28 cellular contexts compared by ENCODE assay signal in genomic region chr5:151258771-151259170, GRCh38. TPM values are rescaled to one million over a fixed set of nuclear protein-coding genes. Genes with fewer than 3 reads are reported as not detected.
DNase-seq lines count a peak whose midpoint lies in the region; ATAC-seq, FAIRE-seq and TF ChIP-seq lines count a peak whose summit lies in the region.
"Had no signal": no experiment of that assay in that cellular context is flagged by ENCODE, and none has a peak within 500 bp of the region (broad histone marks: within the 10 kb centered on the region; RNA-seq: fewer than 3 reads in every experiment).

No MANE protein-coding gene starts in this region.

- H2BK12ac ChIP-seq in H9 (ENCODE audit: insufficient read length, low read depth, low read length), result no peak overlapping the region

- H3K9me3 ChIP-seq in BLaER1 (no peaks in the 10 kb centered on the region), H9 (ENCODE audit: control insufficient read depth, low read depth, low read length) (no peaks in the 10 kb centered on the region), SK-N-SH (no peaks in the 10 kb centered on the region), HAP-1 (no peaks in the 10 kb centered on the region), HepG2 (ENCODE audit: low read length) (no peaks in the 10 kb centered on the region)
- H3K9me3 ChIP-seq: heart right ventricle, uterus had no signal

- H3K36me3 ChIP-seq in BLaER1 (peaks cover 35% of the 10 kb centered on the region), SK-N-SH (replicated peaks in 1 of 2; ENCODE audit: control insufficient read depth in 1 of 2, insufficient read depth in 2 of 2, low read length in 1 of 2) (no peaks in the 10 kb centered on the region), HAP-1 (replicated peaks) (0 out of 2 replicates have a peak, but pooled peaks cover 3% of the 10 kb centered on the region), HepG2 (replicated peaks in 1 of 2; ENCODE audit: control insufficient read depth in 1 of 2, insufficient read depth in 2 of 2, low read length in 2 of 2) (peaks cover 0 to 3% of the 10 kb centered on the region in 2 experiments; a peak in 3 of 5 replicates)
- H3K36me3 ChIP-seq: uterus, WERI-Rb-1 had no signal

- H3K79me2 ChIP-seq in H9 (ENCODE audit: insufficient read depth, low read length) (no peaks in the 10 kb centered on the region; the same call in 1 of the 2 replicates), SK-N-SH (ENCODE audit: insufficient read depth) (no peaks in the 10 kb centered on the region), HepG2 (ENCODE audit: insufficient read depth, low read length) (peaks cover 14% of the 10 kb centered on the region)

- no peak overlapping the region for H2BK120ac ChIP-seq in H9 (ENCODE audit: low read depth, low read length, poor library complexity, severe bottlenecking)

- H3K4me3 ChIP-seq in BLaER1, result no peak overlapping the region
- no peak overlapping the region for H3K4me3 ChIP-seq in SK-N-SH (ENCODE audit: low read depth in 2 of 2, low read length in 1 of 2)
- no peak overlapping the region for H3K4me3 ChIP-seq in HAP-1
- H3K4me3 ChIP-seq in HepG2 (replicated peaks in 1 of 3; ENCODE audit: insufficient read depth in 1 of 3, low read depth in 2 of 3, low read length in 3 of 3), result no peak overlapping the region
- H3K4me3 ChIP-seq: heart right ventricle, uterus had no signal

- H2BK20ac ChIP-seq in H9 (ENCODE audit: low read depth, low read length, poor library complexity, severe bottlenecking), result no peak overlapping the region

- H2AFZ ChIP-seq in H9 (ENCODE audit: low read length) (no peak overlapping the region), SK-N-SH (ENCODE audit: low read depth) (no peak overlapping the region), HepG2 (ENCODE audit: low read length) (no peak overlapping the region)

- H2AK5ac ChIP-seq in H9 (ENCODE audit: insufficient read length, low read length), result no peak overlapping the region

- H3K23ac ChIP-seq in H9 (ENCODE audit: insufficient read length, low read depth, low read length), result no peak overlapping the region

- H3T11ph ChIP-seq in H9 (ENCODE audit: low read length), result no peak overlapping the region

- no peak overlapping the region for H3K18ac ChIP-seq in H9 (ENCODE audit: insufficient read length, low read depth, low read length)

- BruUV-seq in HepG2 (replicated peaks; lab: Mats Ljungman, UMichigan), result no TSS peak

- TF ChIP-seq POLR2A in HepG2 (IDR thresholded peaks at IDR 0.05; ENCODE audit: insufficient read depth in 1 of 2, low read depth in 2 of 2, low read length in 2 of 2), result no peak

- no peaks in the 10 kb centered on the region for H3K27me3 Mint-ChIP-seq in H9 (ENCODE audit: low read depth)
- no peaks in the 10 kb centered on the region for H3K27me3 Mint-ChIP-seq in activated CD8-positive, alpha-beta T cell treated with anti-CD3 and anti-CD28 coated beads, Interleukin-2, amount 10 ng/mL, durations not matched to agents 7 days and 5 days (ENCODE audit: low read depth)
- H3K27me3 Mint-ChIP-seq: activated CD4-positive, alpha-beta memory T cell treated with anti-CD3 and anti-CD28 coated beads for 36 hours; activated naive CD8-positive, alpha-beta T cell had no signal

- H3K4me2 ChIP-seq in BLaER1 (peak overlapping the region; percentile 97; the same call in 1 of the 2 replicates), H9 (ENCODE audit: insufficient read depth, insufficient read length, low read length) (no peak overlapping the region), SK-N-SH (no peak overlapping the region), HepG2 (ENCODE audit: low read depth, low read length) (no peak overlapping the region)

- no peak overlapping the region for H4K5ac ChIP-seq in H9 (ENCODE audit: insufficient read length, low read depth, low read length)

- H3K23me2 ChIP-seq in H9 (ENCODE audit: insufficient read length, low read depth, low read length, poor library complexity, severe bottlenecking), result peaks cover under 1% of the 10 kb centered on the region

- H3K4me3 Mint-ChIP-seq in H9, result no peak overlapping the region
- no peak overlapping the region for H3K4me3 Mint-ChIP-seq in activated CD8-positive, alpha-beta T cell treated with anti-CD3 and anti-CD28 coated beads, Interleukin-2, amount 10 ng/mL, durations not matched to agents 7 days and 5 days
- H3K4me3 Mint-ChIP-seq: activated CD4-positive, alpha-beta memory T cell treated with anti-CD3 and anti-CD28 coated beads for 36 hours; activated naive CD8-positive, alpha-beta T cell; immature natural killer cell; T-helper 1 cell treated with Interleukin-12 subunit alpha and Interleukin-12 subunit beta and Interleukin-4 antibody, amounts not matched to agents 30 μg/mL and 1 μg/mL, for 36 hours had no signal

- POLR2A ChIA-PET in activated CD8-positive, alpha-beta T cell treated with anti-CD3 and anti-CD28 coated beads, Interleukin-2, amount 10 ng/mL, durations not matched to agents 7 days and 5 days (lab: Charles Lee), result interaction anchor here (1.2 kb wide), 1 partner anchor 24 kb away, joined by 3 read pairs; no protein-coding TSS in a partner anchor
- POLR2A ChIA-PET in SK-N-SH (lab: Yijun Ruan, JAX), result no interaction called here
- POLR2A ChIA-PET in HepG2 (lab: Yijun Ruan, JAX), result no interaction called here

- H3K4me1 ChIP-seq in BLaER1 (peaks cover 51% of the 10 kb centered on the region), H9 (ENCODE audit: insufficient read depth, low read length) (peaks cover 3% of the 10 kb centered on the region; the same call in 1 of the 2 replicates), SK-N-SH (ENCODE audit: control insufficient read depth in 1 of 2, insufficient read depth in 2 of 2, low read depth in 1 of 2, low read length in 1 of 2) (peaks cover under 1 to 1% of the 10 kb centered on the region in 2 experiments; a peak in 1 of 4 replicates), HAP-1 (peaks cover 3% of the 10 kb centered on the region), HepG2 (ENCODE audit: insufficient read depth, low read length) (peaks cover 22% of the 10 kb centered on the region)

- peaks cover 10% of the 10 kb centered on the region; the same call in 1 of the 2 replicates for H4K20me1 ChIP-seq in BLaER1
- no peaks in the 10 kb centered on the region for H4K20me1 ChIP-seq in H9 (ENCODE audit: control insufficient read depth, insufficient read depth, insufficient read length)
- H4K20me1 ChIP-seq in SK-N-SH (ENCODE audit: insufficient read depth), result no peaks in the 10 kb centered on the region
- no peaks in the 10 kb centered on the region for H4K20me1 ChIP-seq in HepG2 (ENCODE audit: insufficient read depth, low read length)

- peaks cover 0 to 1% (median 0%) of the 10 kb centered on the region in 3 experiments; a peak in 2 of 7 replicates for H3K36me3 Mint-ChIP-seq in H9 (ENCODE audit: insufficient read depth in 1 of 3, low read depth in 3 of 3)
- H3K36me3 Mint-ChIP-seq in activated CD8-positive, alpha-beta T cell treated with anti-CD3 and anti-CD28 coated beads, Interleukin-2, amount 10 ng/mL, durations not matched to agents 7 days and 5 days (ENCODE audit: low read depth), result no peaks in the 10 kb centered on the region

- H3K27ac Mint-ChIP-seq in H9, result peak overlapping the region in 2 of 3 experiments; percentile 14 to 87; a peak in 3 of 7 replicates
- no peak overlapping the region for H3K27ac Mint-ChIP-seq in activated CD8-positive, alpha-beta T cell treated with anti-CD3 and anti-CD28 coated beads, Interleukin-2, amount 10 ng/mL, durations not matched to agents 7 days and 5 days
- H3K27ac Mint-ChIP-seq: activated CD4-positive, alpha-beta memory T cell treated with anti-CD3 and anti-CD28 coated beads for 36 hours; activated naive CD8-positive, alpha-beta T cell; T-helper 1 cell treated with Interleukin-12 subunit alpha and Interleukin-12 subunit beta and Interleukin-4 antibody, amounts not matched to agents 30 μg/mL and 1 μg/mL, for 36 hours had no signal

- H3F3A ChIP-seq in SK-N-SH (replicated peaks; ENCODE audit: insufficient read depth), result no peaks in the 10 kb centered on the region

- in situ Hi-C loops in HAP-1 (cut with MboI; ENCODE audit: low sequenced_read_pairs) (no loop called here), HepG2 (cut with HindIII; ENCODE audit: extremely low pct_ligation_motif_present, low pct_unique_long_range_greater_than_20kb) (no loop called here)

- H4K8ac ChIP-seq in H9 (replicated peaks; ENCODE audit: insufficient read length, low read depth, low read length), result no peak overlapping the region

- no peaks in the 10 kb centered on the region for H3K79me1 ChIP-seq in H9 (ENCODE audit: insufficient read depth, low read depth, low read length, poor library complexity, severe bottlenecking)

- CTCF ChIA-PET in activated CD8-positive, alpha-beta T cell treated with anti-CD3 and anti-CD28 coated beads, Interleukin-2, amount 10 ng/mL, durations not matched to agents 7 days and 5 days (lab: Charles Lee), result interaction anchor here (0.7 kb wide), 1 partner anchor 1877 kb away, joined by 3 read pairs; no protein-coding TSS in a partner anchor
- CTCF ChIA-PET in SK-N-SH (lab: Yijun Ruan, JAX) (interaction anchor here (0.8 to 1.6 kb wide), 2 partner anchors 22 to 57 kb away, joined by 3 to 4 read pairs; no protein-coding TSS in a partner anchor), HepG2 (lab: Yijun Ruan, JAX; ENCODE audit: low intra/inter-chr PET ratio, low total read pairs) (no interaction called here)

- intact Hi-C loops in posterior vena cava (cut with DNase I), result no loop called here
- intact Hi-C loops in HepG2 (cut with micrococcal nuclease; ENCODE audit: unreplicated experiment), result no loop called here

- no CpG with 5 or more reads among the region's 1 CpG for WGBS in H9 (ENCODE audit: extremely low coverage, insufficient read length, low lambda C conversion rate)
- 16% methylated on average over 1 of the region's 1 CpG for WGBS in SK-N-SH (ENCODE audit: low lambda C conversion rate)
- 61% methylated on average over 1 of the region's 1 CpG for WGBS in HepG2 (ENCODE audit: low lambda C conversion rate)

- no peaks in the 10 kb centered on the region for H3K9me2 ChIP-seq in SK-N-SH

- no peaks in the 10 kb centered on the region for H3K27me3 ChIP-seq in BLaER1
- H3K27me3 ChIP-seq in H9 (ENCODE audit: insufficient read depth, low read length), result no peaks in the 10 kb centered on the region
- H3K27me3 ChIP-seq in SK-N-SH (ENCODE audit: insufficient read depth), result no peaks in the 10 kb centered on the region
- H3K27me3 ChIP-seq in HAP-1 (ENCODE audit: low read depth), result no peaks in the 10 kb centered on the region
- H3K27me3 ChIP-seq in HepG2 (ENCODE audit: control insufficient read depth in 1 of 2, insufficient read depth in 2 of 2, low read length in 2 of 2), result no peaks in the 10 kb centered on the region
- H3K27me3 ChIP-seq: heart right ventricle, uterus had no signal

- no peak overlapping the region for H3K14ac ChIP-seq in H9 (ENCODE audit: insufficient read depth, low read length)

- H2BK5ac ChIP-seq in H9 (ENCODE audit: insufficient read length, low read length), result no peak overlapping the region

- no peak for FAIRE-seq in HepG2 (lab: Jason Lieb, UNC)
- FAIRE-seq: endometrium had no signal

- H3K9me3 Mint-ChIP-seq in H9, result no peaks in the 10 kb centered on the region
- no peaks in the 10 kb centered on the region for H3K9me3 Mint-ChIP-seq in activated CD8-positive, alpha-beta T cell treated with anti-CD3 and anti-CD28 coated beads, Interleukin-2, amount 10 ng/mL, durations not matched to agents 7 days and 5 days (ENCODE audit: insufficient read depth)
- H3K9me3 Mint-ChIP-seq: activated CD4-positive, alpha-beta memory T cell treated with anti-CD3 and anti-CD28 coated beads for 36 hours; CD4-positive, CD25-positive, alpha-beta regulatory T cell; immature natural killer cell; T-helper 1 cell treated with Interleukin-12 subunit alpha and Interleukin-12 subunit beta and Interleukin-4 antibody, amounts not matched to agents 30 μg/mL and 1 μg/mL, for 36 hours had no signal

- H4K91ac ChIP-seq in H9 (ENCODE audit: insufficient read length, low read depth, low read length), result no peak overlapping the region

- TF ChIP-seq EP300 in SK-N-SH (IDR thresholded peaks at IDR 0.05; ENCODE audit: borderline replicate concordance in 1 of 2, low read depth in 1 of 2, low read length in 1 of 2) (no peak), HepG2 (IDR thresholded peaks at IDR 0.05; ENCODE audit: low read depth in 2 of 2, low read length in 2 of 2) (no peak), HepG2 (CRISPR knock-in tag; IDR thresholded peaks at IDR 0.05; ENCODE audit: borderline replicate concordance) (no peak)

- ATAC-seq in activated CD8-positive, alpha-beta T cell treated with anti-CD3 and anti-CD28 coated beads, Interleukin-2, amount 10 ng/mL, durations not matched to agents 7 days and 5 days, result peak; percentile 35
- no peak; the same call in 2 of the 3 replicates for ATAC-seq in HepG2

- no peak overlapping the region for H2BK15ac ChIP-seq in H9 (ENCODE audit: low read depth, low read length)

- no peak for DNase-seq in H9
- DNase-seq in activated CD8-positive, alpha-beta T cell treated with anti-CD3 and anti-CD28 coated beads, Interleukin-2, amount 10 ng/mL, durations not matched to agents 7 days and 5 days, result no peak
- DNase-seq in posterior vena cava (ENCODE audit: low spot score), result peak; percentile 53
- no peak for DNase-seq in SK-N-SH
- DNase-seq in HAP-1 (ENCODE audit: low spot score in 2 of 2), result no peak
- no peak for DNase-seq in SKM-1 treated with dmso at 0.1 percent for 144 hours (lab: John Stamatoyannopoulos, UW; ENCODE audit: unreplicated experiment)
- DNase-seq in HepG2 (ENCODE audit: low spot score), result no peak
- DNase-seq: activated CD4-positive, alpha-beta memory T cell treated with anti-CD3 and anti-CD28 coated beads for 36 hours; activated T-cell treated with anti-CD3 and anti-CD28 coated beads, Interleukin-2, amount 50 U/mL, for 48 hours; CD4-positive, CD25-positive, alpha-beta regulatory T cell; DMS79; heart right ventricle; immature natural killer cell; Kasumi-1; NCI-H1092 treated with DMSO at 0.1 percent for 48 hours; NCI-H2107; NCI-H524 treated with DMSO at 0.1 percent for 48 hours; Right ventricle myocardium superior; uterus; WERI-Rb-1 had no signal

- TF ChIP-seq CTCF in H9 (conservative IDR thresholded peaks at IDR 0.05), result no peak
- TF ChIP-seq CTCF in SK-N-SH (IDR thresholded peaks at IDR 0.05), result no peak
- no peak for TF ChIP-seq CTCF in HepG2 (CRISPR knock-in tag; IDR thresholded peaks at IDR 0.05)

- TF ChIP-seq RAD21 in SK-N-SH (IDR thresholded peaks at IDR 0.05; ENCODE audit: low read length) (no peak), HepG2 (CRISPR knock-in tag; IDR thresholded peaks at IDR 0.05) (no peak)

- peaks cover 15 to 22% of the 10 kb centered on the region in 2 experiments for H3K4me1 Mint-ChIP-seq in H9
- H3K4me1 Mint-ChIP-seq in activated CD8-positive, alpha-beta T cell treated with anti-CD3 and anti-CD28 coated beads, Interleukin-2, amount 10 ng/mL, durations not matched to agents 7 days and 5 days (ENCODE audit: low read depth), result peaks cover 12% of the 10 kb centered on the region

- H3K27ac ChIP-seq in BLaER1, result no peak overlapping the region
- no peak overlapping the region for H3K27ac ChIP-seq in H9 (ENCODE audit: insufficient read length, low read depth, low read length)
- no peak overlapping the region for H3K27ac ChIP-seq in SK-N-SH (ENCODE audit: low read depth in 2 of 2, low read length in 1 of 2)
- H3K27ac ChIP-seq in HepG2 (ENCODE audit: extremely low read length, insufficient read depth, low read length), result no peak overlapping the region
- H3K27ac ChIP-seq: uterus, WERI-Rb-1 had no signal

- H3K9ac ChIP-seq in BLaER1 (no peak overlapping the region), H9 (ENCODE audit: extremely low read depth, insufficient read length, low read length) (no peak overlapping the region), SK-N-SH (no peak overlapping the region), HepG2 (ENCODE audit: insufficient read depth, low read depth, low read length) (no peak overlapping the region)

- H3K56ac ChIP-seq in H9 (ENCODE audit: insufficient read length, low read depth, low read length), result no peak overlapping the region

- no peak overlapping the region for H3K4ac ChIP-seq in H9 (ENCODE audit: low read depth, low read length)

RNA-seq across cellular contexts. Expression of gene GM2A, which starts 5.8 kb away (rescaled TPM):
- total RNA-seq in H9 (2021) (25.9 and 27.8 TPM in 2 replicates), posterior vena cava (10 to 100 TPM; 23.4 to 41.6 TPM), HepG2 (2016; rRNA removed; fragmentation: Illumina TruSeq; extraction: Trizol) (16.6 and 29.6 TPM in 2 replicates)
- total RNA-seq in activated CD8-positive, alpha-beta T cell treated with anti-CD3 and anti-CD28 coated beads, Interleukin-2, amount 10 ng/mL, durations not matched to agents 7 days and 5 days, result 10 to 100 TPM; 19.5 to 19.6 TPM
- polyA plus RNA-seq in SK-N-SH (2012; rRNA removed) (8.0 and 10.2 TPM in 2 replicates), HepG2 (2011; rRNA removed) (12.9 and 14.6 TPM in 2 replicates)
- 7.5 and 8.2 TPM in 2 replicates for polyA plus RNA-seq in SK-N-SH (2012; cell fraction: cytosol; rRNA removed)
- polyA plus RNA-seq in SK-N-SH (2012; cell fraction: nucleus; rRNA removed), result 4.2 and 4.7 TPM in 2 replicates
- total RNA-seq in HepG2 (2016; cell fraction: cytosol; rRNA removed; fragmentation: Illumina TruSeq; extraction: Trizol; ENCODE audit: low read depth), result 4.1 and 4.6 TPM in 2 replicates
- 17.1 and 30.7 TPM in 2 replicates for total RNA-seq in HepG2 (2016; cell fraction: insoluble cytoplasmic fraction; rRNA removed; fragmentation: Illumina TruSeq; extraction: Trizol)
- 11.9 and 12.6 TPM in 2 replicates for total RNA-seq in HepG2 (2016; cell fraction: membrane; rRNA removed; fragmentation: Illumina TruSeq; extraction: Trizol)
- 27.5 and 33.6 TPM in 2 replicates for total RNA-seq in HepG2 (2016; cell fraction: nucleus; rRNA removed; fragmentation: Illumina TruSeq; extraction: Trizol)
- polyA plus RNA-seq in HepG2 (2011; cell fraction: cytosol; rRNA removed), result 11.3 TPM in 2 replicates
- polyA plus RNA-seq in HepG2 (2011; cell fraction: nucleus; rRNA removed), result 3.9 and 5.2 TPM in 2 replicates
- polyA plus RNA-seq in HepG2 (2012), result 8.5 and 11.0 TPM in 2 replicates
- polyA plus RNA-seq in HepG2 (2016; cell fraction: cytosol; fragmentation: Illumina TruSeq; extraction: Trizol; ENCODE audit: low read depth), result 3.8 TPM in 2 replicates
- polyA plus RNA-seq in HepG2 (2016; cell fraction: insoluble cytoplasmic fraction; fragmentation: Illumina TruSeq; extraction: Trizol; ENCODE audit: low read depth), result 21.4 and 21.7 TPM in 2 replicates
- polyA plus RNA-seq in HepG2 (2016; cell fraction: membrane; fragmentation: Illumina TruSeq; extraction: Trizol; ENCODE audit: low read depth), result 9.6 and 10.8 TPM in 2 replicates
- 42.8 and 48.3 TPM in 2 replicates for polyA plus RNA-seq in HepG2 (2016; cell fraction: nucleus; fragmentation: Illumina TruSeq; extraction: Trizol; ENCODE audit: insufficient read depth, low read depth)
- 9.2 and 31.1 TPM in 2 replicates for polyA minus RNA-seq in HepG2 (2011; rRNA and poly(A)+ RNA removed; ENCODE audit: low replicate concordance)
- 12.1 and 12.7 TPM in 2 replicates for polyA minus RNA-seq in HepG2 (2011; cell fraction: cytosol; rRNA and poly(A)+ RNA removed)
- polyA minus RNA-seq in HepG2 (2011; cell fraction: nucleus; rRNA and poly(A)+ RNA removed), result 6.6 and 10.6 TPM in 2 replicates

RNA-seq across cellular contexts. Expression of gene CCDC69, which starts 34.9 kb away (rescaled TPM):
- total RNA-seq in H9 (2021) (5.3 and 6.0 TPM in 2 replicates), posterior vena cava (10 to 100 TPM; 70.6 to 72.4 TPM), HepG2 (2016; rRNA removed; fragmentation: Illumina TruSeq; extraction: Trizol) (45.2 and 46.3 TPM in 2 replicates)
- 10 to 100 TPM; 87.6 to 92.7 TPM for total RNA-seq in activated CD8-positive, alpha-beta T cell treated with anti-CD3 and anti-CD28 coated beads, Interleukin-2, amount 10 ng/mL, durations not matched to agents 7 days and 5 days
- polyA plus RNA-seq in SK-N-SH (2012; rRNA removed) (0.38 and 0.54 TPM in 2 replicates), HepG2 (2011; rRNA removed) (12.2 and 14.4 TPM in 2 replicates)
- 0.41 and 0.56 TPM in 2 replicates for polyA plus RNA-seq in SK-N-SH (2012; cell fraction: cytosol; rRNA removed)
- 0.21 and 0.22 TPM in 2 replicates for polyA plus RNA-seq in SK-N-SH (2012; cell fraction: nucleus; rRNA removed)
- 55.5 and 59.1 TPM in 2 replicates for total RNA-seq in HepG2 (2016; cell fraction: cytosol; rRNA removed; fragmentation: Illumina TruSeq; extraction: Trizol; ENCODE audit: low read depth)
- total RNA-seq in HepG2 (2016; cell fraction: insoluble cytoplasmic fraction; rRNA removed; fragmentation: Illumina TruSeq; extraction: Trizol), result 40.1 and 44.9 TPM in 2 replicates
- 122 and 135 TPM in 2 replicates for total RNA-seq in HepG2 (2016; cell fraction: membrane; rRNA removed; fragmentation: Illumina TruSeq; extraction: Trizol)
- total RNA-seq in HepG2 (2016; cell fraction: nucleus; rRNA removed; fragmentation: Illumina TruSeq; extraction: Trizol), result 20.8 and 25.7 TPM in 2 replicates
- 10.9 and 17.9 TPM in 2 replicates for polyA plus RNA-seq in HepG2 (2011; cell fraction: cytosol; rRNA removed)
- 5.2 and 8.5 TPM in 2 replicates for polyA plus RNA-seq in HepG2 (2011; cell fraction: nucleus; rRNA removed)
- 11.3 and 12.9 TPM in 2 replicates for polyA plus RNA-seq in HepG2 (2012)
- 76.9 and 83.3 TPM in 2 replicates for polyA plus RNA-seq in HepG2 (2016; cell fraction: cytosol; fragmentation: Illumina TruSeq; extraction: Trizol; ENCODE audit: low read depth)
- 49.2 and 57.5 TPM in 2 replicates for polyA plus RNA-seq in HepG2 (2016; cell fraction: insoluble cytoplasmic fraction; fragmentation: Illumina TruSeq; extraction: Trizol; ENCODE audit: low read depth)
- 129 and 152 TPM in 2 replicates for polyA plus RNA-seq in HepG2 (2016; cell fraction: membrane; fragmentation: Illumina TruSeq; extraction: Trizol; ENCODE audit: low read depth)
- 30.6 and 33.2 TPM in 2 replicates for polyA plus RNA-seq in HepG2 (2016; cell fraction: nucleus; fragmentation: Illumina TruSeq; extraction: Trizol; ENCODE audit: insufficient read depth, low read depth)
- polyA minus RNA-seq in HepG2 (2011; rRNA and poly(A)+ RNA removed; ENCODE audit: low replicate concordance), result 0.35 and 14.2 TPM in 2 replicates
- 5.0 and 5.8 TPM in 2 replicates for polyA minus RNA-seq in HepG2 (2011; cell fraction: cytosol; rRNA and poly(A)+ RNA removed)
- 6.7 and 12.7 TPM in 2 replicates for polyA minus RNA-seq in HepG2 (2011; cell fraction: nucleus; rRNA and poly(A)+ RNA removed)

RNA-seq across cellular contexts. Expression of gene SLC36A3, which starts 44.8 kb away (rescaled TPM):
- not detected in 2 replicates for total RNA-seq in H9 (2021)
- not detected for total RNA-seq in activated CD8-positive, alpha-beta T cell treated with anti-CD3 and anti-CD28 coated beads, Interleukin-2, amount 10 ng/mL, durations not matched to agents 7 days and 5 days
- not detected for total RNA-seq in posterior vena cava
- not detected in 2 replicates for polyA plus RNA-seq in SK-N-SH (2012; rRNA removed)
- polyA plus RNA-seq in SK-N-SH (2012; cell fraction: cytosol; rRNA removed), result not detected in 2 replicates
- not detected in 2 replicates for polyA plus RNA-seq in SK-N-SH (2012; cell fraction: nucleus; rRNA removed)
- total RNA-seq in HepG2 (2016; rRNA removed; fragmentation: Illumina TruSeq; extraction: Trizol), result not detected in 2 replicates
- not detected in 2 replicates for total RNA-seq in HepG2 (2016; cell fraction: cytosol; rRNA removed; fragmentation: Illumina TruSeq; extraction: Trizol; ENCODE audit: low read depth)
- not detected in 2 replicates for total RNA-seq in HepG2 (2016; cell fraction: insoluble cytoplasmic fraction; rRNA removed; fragmentation: Illumina TruSeq; extraction: Trizol)
- not detected in 2 replicates for total RNA-seq in HepG2 (2016; cell fraction: membrane; rRNA removed; fragmentation: Illumina TruSeq; extraction: Trizol)
- not detected in 2 replicates for total RNA-seq in HepG2 (2016; cell fraction: nucleus; rRNA removed; fragmentation: Illumina TruSeq; extraction: Trizol)
- not detected in 2 replicates for polyA plus RNA-seq in HepG2 (2011; rRNA removed)
- not detected in 2 replicates for polyA plus RNA-seq in HepG2 (2011; cell fraction: cytosol; rRNA removed)
- polyA plus RNA-seq in HepG2 (2011; cell fraction: nucleus; rRNA removed), result not detected in 2 replicates
- polyA plus RNA-seq in HepG2 (2012), result not detected in 2 replicates
- not detected in 2 replicates for polyA plus RNA-seq in HepG2 (2016; cell fraction: cytosol; fragmentation: Illumina TruSeq; extraction: Trizol; ENCODE audit: low read depth)
- not detected in 2 replicates for polyA plus RNA-seq in HepG2 (2016; cell fraction: insoluble cytoplasmic fraction; fragmentation: Illumina TruSeq; extraction: Trizol; ENCODE audit: low read depth)
- polyA plus RNA-seq in HepG2 (2016; cell fraction: membrane; fragmentation: Illumina TruSeq; extraction: Trizol; ENCODE audit: low read depth), result not detected in 2 replicates
- polyA plus RNA-seq in HepG2 (2016; cell fraction: nucleus; fragmentation: Illumina TruSeq; extraction: Trizol; ENCODE audit: insufficient read depth, low read depth), result not detected in 2 replicates
- not detected in 2 replicates for polyA minus RNA-seq in HepG2 (2011; rRNA and poly(A)+ RNA removed; ENCODE audit: low replicate concordance)
- not detected in 2 replicates for polyA minus RNA-seq in HepG2 (2011; cell fraction: cytosol; rRNA and poly(A)+ RNA removed)
- polyA minus RNA-seq in HepG2 (2011; cell fraction: nucleus; rRNA and poly(A)+ RNA removed), result not detected in 2 replicates
- total RNA-seq: activated CD4-positive, alpha-beta memory T cell treated with anti-CD3 and anti-CD28 coated beads for 36 hours; CD4-positive, CD25-positive, alpha-beta regulatory T cell; heart right ventricle; HT-29; lower leg skin; osteoblast; Right ventricle myocardium superior; sciatic nerve; uterus had no signal
- polyA plus RNA-seq: CD4-positive, CD25-positive, alpha-beta regulatory T cell; heart right ventricle; immature natural killer cell had no signal
